22 cellular contexts compared by ENCODE assay signal in the genomic region with DNA sequence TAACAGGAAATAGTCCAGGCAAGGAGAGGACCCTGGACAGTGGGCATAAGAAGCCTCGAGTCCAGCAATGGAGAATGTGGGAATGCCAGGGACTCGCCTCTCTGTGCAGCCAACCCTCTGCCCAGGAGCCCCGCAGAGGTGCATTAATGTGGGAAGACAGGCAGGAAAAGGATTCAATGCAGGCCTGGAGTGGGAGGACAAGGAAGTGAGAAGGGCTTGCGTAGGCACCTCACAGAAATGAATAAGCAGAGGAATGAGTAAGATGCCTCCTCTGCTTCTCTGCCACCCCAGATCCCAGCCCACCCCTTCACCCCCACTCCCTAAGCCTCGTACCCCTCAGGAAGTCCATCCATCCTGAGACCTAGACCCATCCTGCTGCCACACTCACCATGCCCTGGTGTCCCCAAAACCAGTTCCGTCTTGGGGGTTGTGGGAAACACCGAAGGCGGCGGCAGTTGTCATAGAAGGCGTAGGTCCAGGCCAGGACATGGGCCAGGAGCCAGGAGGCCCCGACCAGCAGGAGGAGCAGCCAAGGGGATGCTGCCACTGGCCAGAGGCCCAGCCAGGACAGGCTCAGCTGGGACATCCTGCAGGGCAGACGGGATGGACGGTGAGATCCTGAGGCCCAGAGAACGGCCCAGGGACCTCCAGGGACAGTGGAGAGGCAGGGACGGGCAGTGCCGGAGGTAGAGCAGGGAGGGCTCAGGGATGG. TPM values are rescaled to one million over a fixed set of nuclear protein-coding genes. Genes with fewer than 3 reads are reported as not detected.
DNase-seq lines count a peak whose midpoint lies in the region; ATAC-seq, FAIRE-seq and TF ChIP-seq lines count a peak whose summit lies in the region.
"Had no signal": no experiment of that assay in that cellular context is flagged by ENCODE, and none has a peak within 500 bp of the region (broad histone marks: within the 10 kb centered on the region; RNA-seq: fewer than 3 reads in every experiment).

No MANE protein-coding gene starts in this region.

- H3K4me3 ChIP-seq in duodenal mucosa (ENCODE audit: low read depth in 1 of 2, low read length in 2 of 2) (peak overlapping the region; percentile 48 to 61), right lobe of liver (peak overlapping the region; percentile 37 to 56 (median 54)), tibial artery (no peak overlapping the region)
- H3K4me3 ChIP-seq: BLaER1, GM12878, GM23248, HAP-1 had no signal

- intact Hi-C loops in right lobe of liver (cut with DNase I), result no loop called here
- intact Hi-C loops in tibial artery (cut with DNase I; ENCODE audit: low total_unique reads), result no loop called here

- H3K27me3 ChIP-seq in duodenal mucosa (ENCODE audit: control insufficient read depth in 1 of 2, insufficient read depth in 2 of 2, low read length in 2 of 2), result no peaks in the 10 kb centered on the region
- no peaks in the 10 kb centered on the region for H3K27me3 ChIP-seq in right lobe of liver
- H3K27me3 ChIP-seq in tibial artery, result peaks cover 0 to 31% of the 10 kb centered on the region in 2 donors
- H3K27me3 ChIP-seq: BLaER1 had no signal

- peak overlapping the region; percentile 12 to 35 for H3K9ac ChIP-seq in duodenal mucosa (ENCODE audit: low read depth in 1 of 2, low read length in 2 of 2)
- H3K9ac ChIP-seq: BLaER1, GM23248 had no signal

- H3K27ac ChIP-seq in duodenal mucosa (ENCODE audit: low read depth, low read length) (no peak overlapping the region), right lobe of liver (peak overlapping the region; percentile 38 to 89 (median 78)), tibial artery (no peak overlapping the region)
- H3K27ac ChIP-seq: BLaER1, GM23248 had no signal

- no peaks in the 10 kb centered on the region for H3K9me3 ChIP-seq in duodenal mucosa (ENCODE audit: control insufficient read depth in 1 of 2, low read length in 2 of 2)
- no peaks in the 10 kb centered on the region for H3K9me3 ChIP-seq in right lobe of liver
- H3K9me3 ChIP-seq in tibial artery, result no peaks in the 10 kb centered on the region
- H3K9me3 ChIP-seq: BLaER1, HAP-1 had no signal

- no peak overlapping the region for H3K27ac Mint-ChIP-seq in effector memory CD8-positive, alpha-beta T cell
- H3K27ac Mint-ChIP-seq: CD14-positive monocyte; CD8-positive, alpha-beta T cell had no signal

- 34% methylated on average over 10 of the region's 16 CpGs for WGBS in right lobe of liver (ENCODE audit: insufficient coverage, low coverage, low lambda C conversion rate, missing lambda C conversion rate)

- H3K36me3 Mint-ChIP-seq in effector memory CD8-positive, alpha-beta T cell (ENCODE audit: insufficient read depth), result no peaks in the 10 kb centered on the region
- H3K36me3 Mint-ChIP-seq: CD14-positive monocyte; CD8-positive, alpha-beta T cell had no signal

- H3K4me1 ChIP-seq in duodenal mucosa (ENCODE audit: control insufficient read depth in 1 of 2, insufficient read depth in 2 of 2, low read length in 2 of 2) (peaks cover 19 to 23% of the 10 kb centered on the region in 2 donors), right lobe of liver (peaks cover 0 to 19% (median 3%) of the 10 kb centered on the region in 4 donors), tibial artery (peaks cover 0 to 3% (median 0%) of the 10 kb centered on the region in 4 donors)
- H3K4me1 ChIP-seq: BLaER1, HAP-1 had no signal

- TF ChIP-seq POLR2A in right lobe of liver (IDR thresholded peaks at IDR 0.05), result no peak
- TF ChIP-seq POLR2A in GM12891 (IDR thresholded peaks at IDR 0.05; ENCODE audit: low read depth, low read length), result no peak

- peaks cover 35 to 36% of the 10 kb centered on the region in 2 donors for H3K27me3 Mint-ChIP-seq in effector memory CD8-positive, alpha-beta T cell

- H3K36me3 ChIP-seq in duodenal mucosa (ENCODE audit: control insufficient read depth in 1 of 2, insufficient read depth in 2 of 2, low read length in 2 of 2) (no peaks in the 10 kb centered on the region), right lobe of liver (no peaks in the 10 kb centered on the region), tibial artery (no peaks in the 10 kb centered on the region)
- H3K36me3 ChIP-seq: BLaER1, HAP-1 had no signal

- ATAC-seq in right lobe of liver (peak; percentile 56 to 65 (median 57)), esophagus mucosa (no peak)
- no peak for ATAC-seq in effector memory CD8-positive, alpha-beta T cell (replicated peaks)
- ATAC-seq: CD8-positive, alpha-beta T cell; GM12878 had no signal

- H3K9me3 Mint-ChIP-seq in effector memory CD8-positive, alpha-beta T cell, result no peaks in the 10 kb centered on the region
- H3K9me3 Mint-ChIP-seq: CD8-positive, alpha-beta T cell had no signal

- TF ChIP-seq CTCF in right lobe of liver (IDR thresholded peaks at IDR 0.05), result no peak
- TF ChIP-seq CTCF in tibial artery (IDR thresholded peaks at IDR 0.05), result no peak

- DNase-seq in CD1c-positive myeloid dendritic cell (ENCODE audit: extremely low spot score) (peak; percentile 31), kidney tubule cell (ENCODE audit: low spot score) (peak; percentile 1), right lobe of liver (peak; percentile 45 to 72 (median 65)), GM12891 (ENCODE audit: insufficient read length, low spot score) (no peak), tibial artery (no peak)
- DNase-seq in effector memory CD8-positive, alpha-beta T cell, result no peak
- DNase-seq: 8988T; Calu3; CD8-positive, alpha-beta T cell; DND-41; EL; GM23248 had no signal

- H3K4me1 Mint-ChIP-seq in effector memory CD8-positive, alpha-beta T cell (ENCODE audit: low read depth in 2 of 2), result peaks cover 0 to 2% of the 10 kb centered on the region in 2 donors

- H3K4me3 Mint-ChIP-seq in effector memory CD8-positive, alpha-beta T cell, result no peak overlapping the region
- H3K4me3 Mint-ChIP-seq: CD14-positive monocyte; CD8-positive, alpha-beta T cell had no signal

- FAIRE-seq in GM12891 (lab: Jason Lieb, UNC), result no peak
- FAIRE-seq: GM12878 had no signal

TF ChIP-seq in GM12891, 5 proteins besides CTCF, POLR2A, EP300 and RAD21:
- no peak for TF ChIP-seq TAF1 (IDR thresholded peaks at IDR 0.05; ENCODE audit: low read depth, low read length)
- TF ChIP-seq PAX5 (IDR thresholded peaks at IDR 0.05; ENCODE audit: insufficient read depth, low read length, severe bottlenecking), result no peak
- TF ChIP-seq POU2F2 (IDR thresholded peaks at IDR 0.05; ENCODE audit: low read depth, low read length), result no peak
- TF ChIP-seq POLR2AphosphoS5 (IDR thresholded peaks at IDR 0.05; ENCODE audit: low read depth, low read length), result no peak
- no peak for TF ChIP-seq SPI1 (IDR thresholded peaks at IDR 0.05; ENCODE audit: low read depth, low read length)

RNA-seq across cellular contexts. Expression of a gene that starts 0.7 kb away (rescaled TPM):
- total RNA-seq in right lobe of liver (100 to 1,000 TPM; 151 to 228 (median 173) TPM), esophagus mucosa (not detected)
- polyA plus RNA-seq in GM12891 (2012; ENCODE audit: low read depth, missing spikeins), result 0.53 TPM
- total RNA-seq: A673; Calu3; CD8-positive, alpha-beta T cell; GM23248 had no signal
- polyA plus RNA-seq: AG04450, CD14-positive monocyte, GM23248 had no signal

RNA-seq across cellular contexts. Expression of a gene that starts 37.1 kb away (rescaled TPM):
- total RNA-seq in right lobe of liver (10 to 100 TPM; 55.3 to 95.8 (median 84.5) TPM), esophagus mucosa (2.7 TPM)
- polyA plus RNA-seq in GM12891 (2012; ENCODE audit: low read depth, missing spikeins), result not detected
- total RNA-seq: CD8-positive, alpha-beta T cell; GM12878; GM23248 had no signal
- polyA plus RNA-seq: CD14-positive monocyte, GM12878, GM23248 had no signal

RNA-seq across cellular contexts. Expression of a gene that starts 51.6 kb away (rescaled TPM):
- total RNA-seq in right lobe of liver (not detected), esophagus mucosa (not detected)
- polyA plus RNA-seq in GM12891 (2012; ENCODE audit: low read depth, missing spikeins), result not detected
- total RNA-seq: A673; Calu3; CD8-positive, alpha-beta T cell; G401; GM12878; GM23248; H4 had no signal
- polyA plus RNA-seq: AG04450, CD14-positive monocyte, GM12878, GM23248 had no signal

Comparison
In these comparisons a context has a peak if more than half of its experiments do, and no peak if none do; other contexts are left out.
1. DNase-seq: peak in CD1c-positive myeloid dendritic cell (single experiment), kidney tubule cell (single experiment) and right lobe of liver (3 of 3); none in effector memory CD8-positive, alpha-beta T cell (0 of 3), GM12891 (single experiment) and tibial artery (0 of 2).
2. H3K27ac ChIP-seq: peak in right lobe of liver (3 of 3); none in duodenal mucosa (single experiment) and tibial artery (0 of 2).
3. H3K4me3 ChIP-seq: peak in duodenal mucosa (2 of 2) and right lobe of liver (3 of 3); none in tibial artery (0 of 2).
4. ATAC-seq: peak in right lobe of liver (4 of 4); none in effector memory CD8-positive, alpha-beta T cell (single experiment) and esophagus mucosa (single experiment).
5. RNA of a gene that starts 0.7 kb away (total RNA-seq): 151 to 228 TPM in right lobe of liver; not detected in esophagus mucosa (single experiment); every median in the first group is over 100 times any median in the second.
6. RNA of a gene that starts 37.1 kb away (total RNA-seq): 55.3 to 95.8 TPM in right lobe of liver; 2.7 TPM in esophagus mucosa (single experiment); every median in the first group is over 10 times any median in the second.